ENCODE assay signal across 12 cellular contexts in the genomic region with DNA sequence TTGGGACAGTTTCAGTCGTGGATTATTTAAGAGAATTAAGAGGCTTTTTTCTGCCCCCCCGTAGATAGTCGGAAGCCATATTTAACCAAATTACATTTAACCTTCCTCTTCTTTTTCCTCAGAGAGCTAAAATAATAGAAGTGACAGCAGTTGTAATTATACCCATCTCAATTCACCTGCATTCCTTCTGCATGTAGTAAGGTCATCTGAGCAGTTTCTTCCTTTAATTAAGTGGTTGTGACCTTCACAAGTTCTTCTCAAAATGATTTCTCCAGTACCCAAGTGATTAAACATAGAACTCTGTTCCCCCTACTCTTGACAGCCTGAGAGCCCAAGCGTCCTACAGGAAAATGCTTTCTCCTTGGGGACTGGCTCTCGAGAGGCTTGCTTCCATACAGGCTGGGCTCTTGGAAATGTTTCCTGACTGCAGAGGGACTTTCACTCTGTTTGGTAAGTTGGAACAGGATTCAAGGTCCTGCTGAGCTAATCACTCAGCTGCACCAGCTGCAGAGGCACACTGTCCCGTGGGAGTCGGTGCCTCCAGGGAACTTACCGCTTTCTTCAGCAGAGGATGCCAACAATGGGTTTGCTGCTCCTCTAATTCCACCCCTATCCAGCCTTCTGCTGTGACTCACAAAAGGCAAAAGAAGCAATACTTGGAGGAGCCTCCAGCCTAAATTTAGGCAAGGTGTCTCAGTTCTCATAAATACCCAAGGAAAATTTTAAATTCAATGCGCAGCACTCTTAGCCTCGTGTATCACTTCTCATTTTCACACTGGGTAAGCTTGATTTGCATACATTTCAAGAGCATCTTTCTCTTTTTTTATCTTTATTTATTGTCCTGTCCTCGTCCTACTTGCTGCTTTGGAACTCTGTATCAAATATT.
A peak's percentile ranks its signal among the peaks of the same experiment; 100 is the strongest.
DNase-seq lines count a peak whose midpoint lies in the region; ATAC-seq and TF ChIP-seq lines count a peak whose summit lies in the region.
"Had no signal": no experiment of that assay in that cellular context is flagged by ENCODE, and none has a peak within 500 bp of the region (broad histone marks: within the 10 kb centered on the region; RNA-seq: fewer than 3 reads in every experiment).

No MANE protein-coding gene starts in this region.

- DNase-seq in GM12865 (ENCODE audit: low read depth) (peak; percentile 46), adrenal gland (peak in 4 of 7 donors; percentile 7 to 20 (median 18)), HUDEP-2 (lab: John Stamatoyannopoulos, UW; ENCODE audit: unreplicated experiment in 76 of 76) (no peak), NCI-H1417 treated with DMSO at 0.1 percent for 48 hours (lab: John Stamatoyannopoulos, UW) (no peak)
- DNase-seq in activated T-cell treated with anti-CD3 and anti-CD28 coated beads, Interleukin-2, amount 50 U/mL, for 48 hours, result no peak
- DNase-seq in effector memory CD4-positive, alpha-beta T cell, result no peak
- DNase-seq: activated naive CD8-positive, alpha-beta T cell treated with anti-CD3 and anti-CD28 coated beads, Interleukin-2, amount 10 ng/mL, durations not matched to agents 7 days and 5 days; CD4-positive, CD25-positive, alpha-beta regulatory T cell; NCI-H510A treated with DMSO at 0.1 percent for 48 hours; transverse colon had no signal

- no peaks in the 10 kb centered on the region for H3K27me3 ChIP-seq in adrenal gland
- no peaks in the 10 kb centered on the region for H3K27me3 ChIP-seq in effector memory CD4-positive, alpha-beta T cell (replicated peaks; ENCODE audit: control insufficient read depth, insufficient read depth, low read length, poor library complexity, severe bottlenecking)
- H3K27me3 ChIP-seq: transverse colon had no signal

- no peak overlapping the region for H3K27ac ChIP-seq in adrenal gland
- no peak overlapping the region for H3K27ac ChIP-seq in effector memory CD4-positive, alpha-beta T cell (ENCODE audit: insufficient read depth, low read length, poor library complexity, severe bottlenecking)
- H3K27ac ChIP-seq: transverse colon had no signal

- no peaks in the 10 kb centered on the region for H3K4me1 ChIP-seq in adrenal gland (replicated peaks in 1 of 2)
- no peaks in the 10 kb centered on the region for H3K4me1 ChIP-seq in effector memory CD4-positive, alpha-beta T cell (ENCODE audit: control insufficient read depth, insufficient read depth, low read length, poor library complexity, severe bottlenecking)
- H3K4me1 ChIP-seq: transverse colon had no signal

- peaks cover 0 to 10% (median 7%) of the 10 kb centered on the region in 3 donors for H3K9me3 ChIP-seq in adrenal gland (replicated peaks in 1 of 3)
- no peaks in the 10 kb centered on the region for H3K9me3 ChIP-seq in effector memory CD4-positive, alpha-beta T cell (ENCODE audit: control insufficient read depth, low read length)
- H3K9me3 ChIP-seq: transverse colon had no signal

- TF ChIP-seq POLR2A in adrenal gland (IDR thresholded peaks at IDR 0.05), result no peak

- ATAC-seq in GM19468 (IDR thresholded peaks at IDR 0.05; ENCODE audit: extremely low read depth, unreplicated experiment) (peak; percentile 66), HG03097 (IDR thresholded peaks at IDR 0.05; ENCODE audit: low FRiP score, unreplicated experiment) (peak; percentile 57)

- intact Hi-C loops in adrenal gland (cut with DNase I), result no loop called here

- WGBS in adrenal gland, 4 donors, result 58 to 72% (median 65%) methylated on average over 11 of the region's 11 CpGs

- H3K36me3 ChIP-seq in adrenal gland (replicated peaks in 1 of 2), result no peaks in the 10 kb centered on the region
- H3K36me3 ChIP-seq in effector memory CD4-positive, alpha-beta T cell (ENCODE audit: control insufficient read depth, insufficient read depth, low read length), result no peaks in the 10 kb centered on the region
- H3K36me3 ChIP-seq: transverse colon had no signal

- H3K4me3 ChIP-seq in GM12865 (ENCODE audit: low read depth, low read length), result peak overlapping the region; percentile 31
- H3K4me3 ChIP-seq in adrenal gland, result no peak overlapping the region
- H3K4me3 ChIP-seq in effector memory CD4-positive, alpha-beta T cell (ENCODE audit: insufficient read depth, low read depth, low read length, poor library complexity, severe bottlenecking), result no peak overlapping the region
- H3K4me3 ChIP-seq: transverse colon had no signal

- TF ChIP-seq CTCF in GM12865 (IDR thresholded peaks at IDR 0.05; ENCODE audit: insufficient read depth, low read depth, low read length, missing control alignments) (no peak), adrenal gland (IDR thresholded peaks at IDR 0.05) (no peak)

Comparison
In these comparisons a context has a peak if more than half of its experiments do, and no peak if none do; other contexts are left out.
1. DNase-seq: peak in GM12865 (single experiment) and adrenal gland (4 of 7); none in activated T-cell treated with anti-CD3 and anti-CD28 coated beads, Interleukin-2, amount 50 U/mL, for 48 hours (0 of 2), HUDEP-2 (0 of 76), effector memory CD4-positive, alpha-beta T cell (0 of 3) and NCI-H1417 treated with DMSO at 0.1 percent for 48 hours (single experiment).